Comparison of ENCODE assay signal across 1 cellular context in the genomic region with DNA sequence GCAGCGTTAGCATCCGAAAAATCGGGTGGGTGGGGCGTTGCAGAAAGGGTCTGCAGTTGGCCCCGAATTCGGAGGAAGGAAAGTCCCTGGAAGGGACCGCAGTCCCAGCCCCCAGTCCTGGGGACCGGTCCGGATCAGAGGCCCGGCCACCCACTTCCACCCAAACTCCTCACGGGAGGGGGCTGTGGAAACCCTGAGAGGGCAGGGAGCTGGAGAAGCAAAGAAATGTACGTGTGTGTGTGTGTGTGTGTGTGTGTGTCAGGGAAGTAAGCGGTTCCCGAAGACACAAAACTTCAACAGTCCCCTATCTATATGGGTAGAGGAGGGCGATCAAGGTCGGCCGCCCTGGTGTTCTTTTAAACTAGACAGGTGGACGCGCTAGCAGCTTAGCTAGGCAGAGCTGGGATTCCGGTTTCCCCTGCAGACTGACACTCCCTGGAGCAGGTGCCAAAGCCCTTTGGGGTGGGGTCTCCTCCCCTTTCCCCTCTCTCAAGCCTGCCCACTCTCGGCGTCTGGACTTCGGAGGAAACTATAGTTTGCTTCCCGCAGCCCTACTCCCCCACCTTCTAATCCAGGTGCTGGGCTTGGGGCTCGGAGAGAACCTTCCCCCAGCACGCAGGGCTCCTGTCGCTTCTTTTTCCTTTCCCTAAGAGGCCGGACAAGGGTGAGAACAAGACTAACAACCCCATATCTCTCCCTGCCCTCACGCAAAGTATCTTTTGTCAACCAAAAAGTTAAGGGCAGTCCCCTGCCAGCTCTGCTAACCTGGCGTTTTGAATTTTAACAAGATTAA.
TF ChIP-seq lines count a peak whose summit lies in the region.

No MANE protein-coding gene starts in this region.

TF ChIP-seq in H1, 55 proteins besides CTCF, POLR2A, EP300 and RAD21:
- TF ChIP-seq EGR1 (IDR thresholded peaks at IDR 0.05; ENCODE audit: borderline replicate concordance, low read depth, low read length) (peak; percentile 25; the same call in 1 of the 2 replicates), SP4 (IDR thresholded peaks at IDR 0.05; ENCODE audit: low read length) (no peak), SP1 (IDR thresholded peaks at IDR 0.05; ENCODE audit: low read depth, low read length) (0 out of 2 replicates have a peak, but pooled peaks have one; percentile 27), SIRT6 (IDR thresholded peaks at IDR 0.05; ENCODE audit: low read length) (no peak), SUZ12 (IDR thresholded peaks at IDR 0.05; ENCODE audit: low read length) (peak; percentile 82; the same call in 1 of the 2 replicates), TCF12 (IDR thresholded peaks at IDR 0.05; ENCODE audit: low read depth, low read length) (0 out of 2 replicates have a peak, but pooled peaks have one; percentile 5), GABPA (IDR thresholded peaks at IDR 0.05; ENCODE audit: borderline replicate concordance, insufficient read depth, low read length) (no peak), KDM1A (IDR thresholded peaks at IDR 0.05; ENCODE audit: borderline replicate concordance, low read length) (no peak), CHD1 (IDR thresholded peaks at IDR 0.05; ENCODE audit: low read depth, low read length) (no peak), MAFK (IDR thresholded peaks at IDR 0.05; ENCODE audit: low read depth, low read length) (no peak), KDM4A (IDR thresholded peaks at IDR 0.05; ENCODE audit: low read depth, low read length, severe bottlenecking) (peak; percentile 26), SIX5 (IDR thresholded peaks at IDR 0.05; ENCODE audit: low read depth, low read length) (no peak), CTBP2 (IDR thresholded peaks at IDR 0.05; ENCODE audit: borderline replicate concordance, insufficient read depth, insufficient read length, low read length) (peak; percentile 99), CEBPB (IDR thresholded peaks at IDR 0.05; ENCODE audit: low read depth, low read length) (no peak), EZH2 (IDR thresholded peaks at IDR 0.05; ENCODE audit: low read depth, low read length, severe bottlenecking) (peak; percentile 57), RXRA (IDR thresholded peaks at IDR 0.05; ENCODE audit: insufficient read depth, low read depth, low read length) (no peak), CREB1 (IDR thresholded peaks at IDR 0.05) (no peak), ASH2L (IDR thresholded peaks at IDR 0.05; ENCODE audit: low read length) (no peak), RBBP5 (IDR thresholded peaks at IDR 0.05; ENCODE audit: borderline replicate concordance, low read depth, low read length) (peak; percentile 59), CBX5 (IDR thresholded peaks at IDR 0.05; ENCODE audit: low read depth, low read length) (no peak), MAX (IDR thresholded peaks at IDR 0.05) (no peak), RNF2 (IDR thresholded peaks at IDR 0.05; ENCODE audit: borderline replicate concordance, low read depth, low read length, missing control alignments, poor library complexity, severe bottlenecking) (peak; percentile 49)
